11 cellular contexts compared by ENCODE assay signal in genomic region chr17:10135539-10136257, GRCh38.
DNase-seq lines count a peak whose midpoint lies in the region; ATAC-seq, FAIRE-seq and TF ChIP-seq lines count a peak whose summit lies in the region.
"Had no signal": no experiment of that assay in that cellular context is flagged by ENCODE, and none has a peak within 500 bp of the region (broad histone marks: within the 10 kb centered on the region; RNA-seq: fewer than 3 reads in every experiment).

No MANE protein-coding gene starts in this region.

- H3K79me2 ChIP-seq in SK-N-SH (ENCODE audit: insufficient read depth) = no peaks in the 10 kb centered on the region
- no peaks in the 10 kb centered on the region for H3K79me2 ChIP-seq in mesendoderm (ENCODE audit: control insufficient read depth, insufficient read depth, low read length)

- H3K27ac ChIP-seq in SK-N-SH (ENCODE audit: low read depth in 2 of 2, low read length in 1 of 2) = peak overlapping the region in 1 of 2 experiments; percentile 20; a peak in 1 of 4 replicates
- H3K27ac ChIP-seq in mesendoderm (ENCODE audit: low read depth, low read length) = no peak overlapping the region
- no peak overlapping the region for H3K27ac ChIP-seq in testis

- WGBS in SK-N-SH (ENCODE audit: low lambda C conversion rate) = 17% methylated on average over 12 of the region's 12 CpGs
- WGBS in mesendoderm (ENCODE audit: extremely low coverage, insufficient coverage, low lambda C conversion rate) = no CpG with 5 or more reads among the region's 12 CpGs
- WGBS in testis, 2 donors = 55 to 67% methylated on average over 12 of the region's 12 CpGs

- no peak overlapping the region for H2BK15ac ChIP-seq in mesendoderm (replicated peaks; ENCODE audit: low read depth)

- DNase-seq in SK-N-SH = no peak
- DNase-seq in choroid plexus epithelial cell (ENCODE audit: low read depth) = peak; percentile 50
- DNase-seq in mesendoderm = no peak
- DNase-seq in testis = peak; percentile 67
- no peak for DNase-seq in activated CD4-positive, alpha-beta T cell treated with anti-CD3 and anti-CD28 coated beads for 48 hours
- no peak for DNase-seq in GM12892 (ENCODE audit: insufficient read length)
- DNase-seq in HPDE6-E6E7 (ENCODE audit: extremely low spot score) = no peak
- DNase-seq: NCI-H2107 had no signal

- no peaks in the 10 kb centered on the region for H3F3A ChIP-seq in SK-N-SH (replicated peaks; ENCODE audit: insufficient read depth)

- H3K4me2 ChIP-seq in SK-N-SH (peak overlapping the region; percentile 20; the same call in 1 of the 2 replicates), mesendoderm (ENCODE audit: low read length) (no peak overlapping the region)

- H3K4me1 ChIP-seq in SK-N-SH (ENCODE audit: control insufficient read depth in 1 of 2, insufficient read depth in 2 of 2, low read depth in 1 of 2, low read length in 1 of 2) = peaks cover 0 to 8% of the 10 kb centered on the region in 2 experiments; a peak in 1 of 4 replicates
- peaks cover 3% of the 10 kb centered on the region for H3K4me1 ChIP-seq in mesendoderm (ENCODE audit: control insufficient read depth, low read depth, low read length)
- H3K4me1 ChIP-seq in testis = peaks cover 9% of the 10 kb centered on the region

- H3K9me2 ChIP-seq in SK-N-SH = no peaks in the 10 kb centered on the region

- H3K4ac ChIP-seq in mesendoderm (ENCODE audit: low read depth, low read length) = no peak overlapping the region

- no peak overlapping the region for H2BK5ac ChIP-seq in mesendoderm (ENCODE audit: low read length)

- no peaks in the 10 kb centered on the region; the same call in 1 of the 2 replicates for H3K27me3 ChIP-seq in SK-N-SH (ENCODE audit: insufficient read depth)
- no peaks in the 10 kb centered on the region for H3K27me3 ChIP-seq in mesendoderm (ENCODE audit: insufficient read depth, low read length, poor library complexity)
- no peaks in the 10 kb centered on the region for H3K27me3 ChIP-seq in testis
- H3K27me3 ChIP-seq: dorsolateral prefrontal cortex had no signal

- TF ChIP-seq POLR2A in testis (IDR thresholded peaks at IDR 0.05) = no peak
- TF ChIP-seq POLR2A in GM12892 (IDR thresholded peaks at IDR 0.05; ENCODE audit: low read depth, low read length) = no peak

- no peaks in the 10 kb centered on the region for H4K20me1 ChIP-seq in SK-N-SH (ENCODE audit: insufficient read depth)

- no peak overlapping the region for H3K9ac ChIP-seq in SK-N-SH
- H3K9ac ChIP-seq in mesendoderm (ENCODE audit: low read length) = no peak overlapping the region

- no peak for FAIRE-seq in GM12892 (lab: Jason Lieb, UNC)
- FAIRE-seq: A204.1 had no signal

- H4K8ac ChIP-seq in mesendoderm (ENCODE audit: low read depth, low read length) = no peak overlapping the region

- TF ChIP-seq EP300 in SK-N-SH (IDR thresholded peaks at IDR 0.05; ENCODE audit: borderline replicate concordance in 1 of 2, low read depth in 1 of 2, low read length in 1 of 2) = no peak

- no peak overlapping the region for H3K18ac ChIP-seq in mesendoderm (ENCODE audit: low read length)

- H3K36me3 ChIP-seq in SK-N-SH (replicated peaks in 1 of 2; ENCODE audit: control insufficient read depth in 1 of 2, insufficient read depth in 2 of 2, low read length in 1 of 2) = no peaks in the 10 kb centered on the region
- H3K36me3 ChIP-seq in mesendoderm (ENCODE audit: control insufficient read depth, insufficient read depth, low read length) = no peaks in the 10 kb centered on the region
- no peaks in the 10 kb centered on the region for H3K36me3 ChIP-seq in testis (ENCODE audit: low read depth, missing control alignments)

- H2AFZ ChIP-seq in SK-N-SH (ENCODE audit: low read depth) = peak overlapping the region; percentile 30; the same call in 1 of the 2 replicates

- TF ChIP-seq CTCF in SK-N-SH (IDR thresholded peaks at IDR 0.05) (no peak), choroid plexus epithelial cell (conservative IDR thresholded peaks at IDR 0.05; ENCODE audit: low read depth, low read length) (no peak), testis (IDR thresholded peaks at IDR 0.05) (no peak)

- no peak for TF ChIP-seq RAD21 in SK-N-SH (IDR thresholded peaks at IDR 0.05; ENCODE audit: low read length)

- H2AK5ac ChIP-seq in mesendoderm (ENCODE audit: low read length) = no peak overlapping the region

- no peak for ATAC-seq in SK-N-SH treated with all-trans-retinoic acid at 6 μM for 48 hours

- CTCF ChIA-PET in SK-N-SH (lab: Yijun Ruan, JAX) = interaction anchor here (1.3 kb wide), 1 partner anchor 20 kb away, joined by 3 read pairs; no protein-coding TSS in a partner anchor

- H3K79me1 ChIP-seq in mesendoderm (ENCODE audit: low read length) = no peaks in the 10 kb centered on the region

- no peak overlapping the region for H2BK120ac ChIP-seq in mesendoderm (ENCODE audit: low read depth, low read length)

- H3K56ac ChIP-seq in mesendoderm (ENCODE audit: low read length) = peak overlapping the region; percentile 34

- H3K4me3 ChIP-seq in SK-N-SH (ENCODE audit: low read depth in 2 of 2, low read length in 1 of 2) (no peak overlapping the region), choroid plexus epithelial cell (ENCODE audit: low read depth, low read length) (no peak overlapping the region), mesendoderm (ENCODE audit: low read length) (no peak overlapping the region), testis (no peak overlapping the region)

- intact Hi-C loops in testis (cut with DNase I; ENCODE audit: low total_unique reads) = no loop called here

- no peak overlapping the region for H3K23ac ChIP-seq in mesendoderm (ENCODE audit: low read length)

- POLR2A ChIA-PET in SK-N-SH (lab: Yijun Ruan, JAX) = no interaction called here

- no peaks in the 10 kb centered on the region for H3K9me3 ChIP-seq in SK-N-SH
- no peaks in the 10 kb centered on the region for H3K9me3 ChIP-seq in testis

- H4K5ac ChIP-seq in mesendoderm (ENCODE audit: low read length) = no peak overlapping the region

TF ChIP-seq in SK-N-SH, 30 proteins besides CTCF, POLR2A, EP300 and RAD21:
- TF ChIP-seq PBX3 (IDR thresholded peaks at IDR 0.05) = 0 out of 2 replicates have a peak, but pooled peaks have one; percentile 16
- no peak for TF ChIP-seq RFX5 (IDR thresholded peaks at IDR 0.05; ENCODE audit: low read length)
- TF ChIP-seq GATA2 (CRISPR knock-in tag; IDR thresholded peaks at IDR 0.05) = no peak

TF ChIP-seq in SK-N-SH treated with all-trans-retinoic acid at 6 μM for 48 hours, 23 proteins besides CTCF, POLR2A, EP300 and RAD21 (continues in another document):
- no peak for TF ChIP-seq TSHZ2 (CRISPR knock-in tag; IDR thresholded peaks at IDR 0.05)
- no peak for TF ChIP-seq CSDC2 (CRISPR knock-in tag; IDR thresholded peaks at IDR 0.05)
- TF ChIP-seq PPARA (CRISPR knock-in tag; IDR thresholded peaks at IDR 0.05; ENCODE audit: borderline replicate concordance) = no peak
- no peak for TF ChIP-seq TCF4 (CRISPR knock-in tag; IDR thresholded peaks at IDR 0.05; ENCODE audit: borderline replicate concordance)
- no peak for TF ChIP-seq ISL1 (CRISPR knock-in tag; IDR thresholded peaks at IDR 0.05)
- no peak for TF ChIP-seq PATZ1 (CRISPR knock-in tag; IDR thresholded peaks at IDR 0.05; ENCODE audit: borderline replicate concordance)
- no peak for TF ChIP-seq ZNF70 (CRISPR knock-in tag; IDR thresholded peaks at IDR 0.05)
- TF ChIP-seq SNAI2 (CRISPR knock-in tag; IDR thresholded peaks at IDR 0.05) = no peak

Comparison
In these comparisons a context has a peak if more than half of its experiments do, and no peak if none do; other contexts are left out.
1. DNase-seq: peak in choroid plexus epithelial cell (single experiment) and testis (single experiment); none in SK-N-SH (single experiment), mesendoderm (single experiment), activated CD4-positive, alpha-beta T cell treated with anti-CD3 and anti-CD28 coated beads for 48 hours (single experiment), GM12892 (single experiment) and HPDE6-E6E7 (single experiment).